9 cellular contexts compared by ENCODE assay signal in the genomic region with DNA sequence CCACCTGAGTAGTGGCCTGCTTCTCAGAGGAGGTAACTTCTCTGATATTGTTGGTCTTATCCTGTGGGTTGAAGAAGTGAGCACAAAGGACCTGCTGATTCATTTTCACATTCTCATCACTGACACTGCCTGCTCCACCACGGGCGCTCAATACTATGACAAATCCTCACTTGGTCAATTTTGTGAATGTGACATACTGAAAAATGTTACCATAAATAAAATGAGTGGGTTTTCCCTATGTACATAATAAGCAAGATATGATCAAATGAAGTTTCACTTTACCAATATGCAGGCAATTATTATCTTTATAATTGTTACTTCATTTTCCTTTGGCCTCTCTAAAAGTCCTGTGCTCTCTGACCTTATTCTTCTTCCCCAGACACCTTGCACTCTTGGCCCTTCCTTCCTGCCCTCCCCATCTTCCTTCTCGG.
A peak's percentile ranks its signal among the peaks of the same experiment; 100 is the strongest.
DNase-seq lines count a peak whose midpoint lies in the region; ATAC-seq and TF ChIP-seq lines count a peak whose summit lies in the region.
"Had no signal": no experiment of that assay in that cellular context is flagged by ENCODE, and none has a peak within 500 bp of the region (broad histone marks: within the 10 kb centered on the region; RNA-seq: fewer than 3 reads in every experiment).

No MANE protein-coding gene starts in this region.

- peak; percentile 48 to 65 for ATAC-seq in CD4-positive, CD25-positive, alpha-beta regulatory T cell (ENCODE audit: low read depth in 2 of 2)
- peak; percentile 74 for ATAC-seq in GM19455 (IDR thresholded peaks at IDR 0.05; ENCODE audit: unreplicated experiment)
- no peak for ATAC-seq in GM19397 (IDR thresholded peaks at IDR 0.05; ENCODE audit: unreplicated experiment)

- H3K9me3 ChIP-seq in CD4-positive, CD25-positive, alpha-beta regulatory T cell (ENCODE audit: control insufficient read depth in 2 of 2, low read length in 2 of 2): no peaks in the 10 kb centered on the region
- no peaks in the 10 kb centered on the region for H3K9me3 ChIP-seq in mammary epithelial cell (replicated peaks; ENCODE audit: insufficient read depth, low read length)

- H2AFZ ChIP-seq in mammary epithelial cell (ENCODE audit: low read depth, low read length): no peak overlapping the region

- peak overlapping the region; percentile 56 to 83 (median 71) for H3K4me3 Mint-ChIP-seq in CD4-positive, CD25-positive, alpha-beta regulatory T cell
- H3K4me3 Mint-ChIP-seq: brain had no signal

- H3K4me3 ChIP-seq in CD4-positive, CD25-positive, alpha-beta regulatory T cell (ENCODE audit: low read depth, low read length): peak overlapping the region; percentile 72
- H3K4me3 ChIP-seq in HL-60 (replicated peaks; ENCODE audit: insufficient read depth, low read length) (no peak overlapping the region), mammary epithelial cell (replicated peaks in 1 of 3; ENCODE audit: insufficient read depth in 1 of 3, low read depth in 2 of 3, low read length in 3 of 3) (no peak overlapping the region)

- WGBS in mammary epithelial cell (ENCODE audit: low coverage, missing lambda C conversion rate): 56% methylated on average over 3 of the region's 3 CpGs

- no peaks in the 10 kb centered on the region for H3K27me3 ChIP-seq in CD4-positive, CD25-positive, alpha-beta regulatory T cell (ENCODE audit: control insufficient read depth, insufficient read depth, low read length)
- H3K27me3 ChIP-seq in HL-60 (ENCODE audit: insufficient read depth, poor library complexity, severe bottlenecking) (no peaks in the 10 kb centered on the region), mammary epithelial cell (ENCODE audit: insufficient read depth, low read length) (no peaks in the 10 kb centered on the region)

- CTCF ChIA-PET in mammary epithelial cell (lab: Charles Lee; ENCODE audit: low non-redundant PET): no interaction called here

- H3K79me2 ChIP-seq in mammary epithelial cell (ENCODE audit: insufficient read depth, low read length): no peaks in the 10 kb centered on the region

- H3K4me2 ChIP-seq in mammary epithelial cell (ENCODE audit: insufficient read depth, low read depth, low read length): peak overlapping the region; percentile 67

- H3K27ac Mint-ChIP-seq in CD4-positive, CD25-positive, alpha-beta regulatory T cell: peak overlapping the region; percentile 56 to 97 (median 77)

- peaks cover 8% of the 10 kb centered on the region for H3K36me3 Mint-ChIP-seq in CD4-positive, CD25-positive, alpha-beta regulatory T cell
- H3K36me3 Mint-ChIP-seq: brain had no signal

- H3K27ac ChIP-seq in CD4-positive, CD25-positive, alpha-beta regulatory T cell (ENCODE audit: insufficient read depth, low read length, poor library complexity, severe bottlenecking): peak overlapping the region; percentile 68
- H3K27ac ChIP-seq in HL-60 (replicated peaks) (peak overlapping the region; percentile 83), mammary epithelial cell (ENCODE audit: insufficient read depth, low read depth, low read length) (peak overlapping the region; percentile 83), substantia nigra (ENCODE audit: low read depth, low read length, poor library complexity, severe bottlenecking) (peak overlapping the region; percentile 68)

- peaks cover 15% of the 10 kb centered on the region for H3K36me3 ChIP-seq in CD4-positive, CD25-positive, alpha-beta regulatory T cell (ENCODE audit: control insufficient read depth, insufficient read depth, low read length)
- H3K36me3 ChIP-seq in mammary epithelial cell (ENCODE audit: insufficient read depth, low read length): no peaks in the 10 kb centered on the region

- dilution Hi-C loops in mammary epithelial cell (cut with HindIII; ENCODE audit: low sequenced_read_pairs): no loop called here

- in situ Hi-C loops in mammary epithelial cell (cut with MboI; ENCODE audit: low sequenced_read_pairs in 2 of 2): no loop called here

- peak in 1 of 3 donors; percentile 55 for DNase-seq in CD4-positive, CD25-positive, alpha-beta regulatory T cell
- DNase-seq in HL-60 (ENCODE audit: low read depth in 1 of 2, low spot score in 1 of 2) (no peak), mammary epithelial cell (no peak), substantia nigra (lab: John Stamatoyannopoulos, UW) (no peak), DMS153 (lab: John Stamatoyannopoulos, UW) (no peak), EL (no peak)

- intact Hi-C loops in mammary epithelial cell (cut with micrococcal nuclease): no loop called here

- TF ChIP-seq CTCF in HL-60 (IDR thresholded peaks at IDR 0.05; ENCODE audit: insufficient read depth, low read length) (no peak), mammary epithelial cell (conservative IDR thresholded peaks at IDR 0.05 in 1 of 2, IDR thresholded peaks at IDR 0.05 in 1 of 2; ENCODE audit: extremely low read depth in 1 of 2, insufficient read depth in 1 of 2, low read depth in 1 of 2, low read length in 2 of 2) (no peak)

- H3K9ac ChIP-seq in mammary epithelial cell (ENCODE audit: insufficient read depth, low read length): no peak overlapping the region

- H4K20me1 ChIP-seq in mammary epithelial cell (ENCODE audit: insufficient read depth, low read length): no peaks in the 10 kb centered on the region

- peaks cover 40 to 84% (median 66%) of the 10 kb centered on the region in 4 donors for H3K4me1 Mint-ChIP-seq in CD4-positive, CD25-positive, alpha-beta regulatory T cell

- H3K4me1 ChIP-seq in CD4-positive, CD25-positive, alpha-beta regulatory T cell (ENCODE audit: control insufficient read depth, insufficient read depth, low read length, poor library complexity, severe bottlenecking): peaks cover 61% of the 10 kb centered on the region
- H3K4me1 ChIP-seq in mammary epithelial cell (ENCODE audit: insufficient read depth, low read length): peaks cover 48% of the 10 kb centered on the region

- no peaks in the 10 kb centered on the region for H3K27me3 Mint-ChIP-seq in CD4-positive, CD25-positive, alpha-beta regulatory T cell
- H3K27me3 Mint-ChIP-seq: brain had no signal

- TSS peak; percentile 53 for BruUV-seq in mammary epithelial cell (replicated peaks; lab: Mats Ljungman, UMichigan)

- H3K9me3 Mint-ChIP-seq in CD4-positive, CD25-positive, alpha-beta regulatory T cell: no peaks in the 10 kb centered on the region
- H3K9me3 Mint-ChIP-seq: brain had no signal
